ENCODE assay signal across 9 cellular contexts in the genomic region with DNA sequence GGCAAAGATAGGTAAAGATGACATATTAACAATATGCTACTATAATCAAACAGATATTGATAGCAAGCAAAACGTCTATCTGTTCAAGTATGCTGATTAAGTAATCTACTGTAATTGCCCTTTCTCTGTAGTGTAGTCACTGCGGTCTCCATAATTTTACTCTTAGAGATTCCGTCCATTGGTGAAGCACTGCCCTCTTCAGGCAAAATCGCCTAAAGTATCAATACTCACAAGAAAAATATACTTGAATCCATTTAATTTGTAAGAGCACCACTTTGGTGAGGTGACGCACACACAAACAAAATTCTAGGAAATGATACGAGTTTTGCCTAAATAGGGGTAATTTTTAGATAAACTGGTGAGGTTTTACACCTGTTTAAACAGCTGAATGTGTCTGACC.
A peak's percentile ranks its signal among the peaks of the same experiment; 100 is the strongest.
DNase-seq lines count a peak whose midpoint lies in the region; ATAC-seq and TF ChIP-seq lines count a peak whose summit lies in the region.
"Had no signal": no experiment of that assay in that cellular context is flagged by ENCODE, and none has a peak within 500 bp of the region (broad histone marks: within the 10 kb centered on the region; RNA-seq: fewer than 3 reads in every experiment).

No MANE protein-coding gene starts in this region.

- H3K9me3 Mint-ChIP-seq in activated T-cell treated with anti-CD3 and anti-CD28 coated beads, Interleukin-2, amount 50 U/mL, for 72 hours: peaks cover 1 to 4% of the 10 kb centered on the region in 2 donors

- H3K4me3 ChIP-seq in Loucy (ENCODE audit: low read length, poor library complexity, severe bottlenecking) (no peak overlapping the region), astrocyte of the spinal cord (ENCODE audit: low read depth, low read length) (no peak overlapping the region), lung (no peak overlapping the region), ovary (no peak overlapping the region)

- no peak overlapping the region for H3K4me2 ChIP-seq in Loucy (ENCODE audit: low read depth, low read length, poor library complexity, severe bottlenecking)

- no peak overlapping the region for H3K4me3 Mint-ChIP-seq in activated T-cell treated with anti-CD3 and anti-CD28 coated beads, Interleukin-2, amount 50 U/mL, for 72 hours

- intact Hi-C loops in ovary (cut with DNase I): no loop called here

- no peak overlapping the region for H2AFZ ChIP-seq in Loucy (ENCODE audit: low read length)

- H3K36me3 Mint-ChIP-seq in activated T-cell treated with anti-CD3 and anti-CD28 coated beads, Interleukin-2, amount 50 U/mL, for 72 hours (ENCODE audit: insufficient read depth in 2 of 2): peaks cover 0 to 1% of the 10 kb centered on the region in 2 donors

- no peaks in the 10 kb centered on the region for H4K20me1 ChIP-seq in Loucy (ENCODE audit: insufficient read depth, low read length, poor library complexity, severe bottlenecking)

- no peaks in the 10 kb centered on the region for H3K27me3 Mint-ChIP-seq in activated T-cell treated with anti-CD3 and anti-CD28 coated beads, Interleukin-2, amount 50 U/mL, for 72 hours (ENCODE audit: low read depth)

- no peaks in the 10 kb centered on the region for H3F3A ChIP-seq in Loucy (ENCODE audit: low read depth)

- no peaks in the 10 kb centered on the region for H3K4me1 Mint-ChIP-seq in activated T-cell treated with anti-CD3 and anti-CD28 coated beads, Interleukin-2, amount 50 U/mL, for 72 hours (ENCODE audit: low read depth)

- no peak overlapping the region for H3K9ac ChIP-seq in Loucy (ENCODE audit: low read depth, low read length, poor library complexity, severe bottlenecking)

- H3K9me2 ChIP-seq in Loucy (replicated peaks; ENCODE audit: low read depth, low read length): no peaks in the 10 kb centered on the region

- no peak overlapping the region for H3K27ac Mint-ChIP-seq in activated T-cell treated with anti-CD3 and anti-CD28 coated beads, Interleukin-2, amount 50 U/mL, for 72 hours

- no peak for TF ChIP-seq EP300 in ovary (IDR thresholded peaks at IDR 0.05)

- no peak overlapping the region for H3K27ac ChIP-seq in lung (ENCODE audit: low read depth in 1 of 2, low read length in 1 of 2)
- H3K27ac ChIP-seq in ovary: no peak overlapping the region

- TF ChIP-seq CTCF in Loucy (conservative IDR thresholded peaks at IDR 0.05; ENCODE audit: low read length): peak; percentile 47
- peak; percentile 58 for TF ChIP-seq CTCF in astrocyte of the spinal cord (IDR thresholded peaks at IDR 0.05; ENCODE audit: low read depth, low read length)
- TF ChIP-seq CTCF in lung (IDR thresholded peaks at IDR 0.05; ENCODE audit: control extremely low read depth, extremely low read depth): peak; percentile 9
- no peak for TF ChIP-seq CTCF in ovary (IDR thresholded peaks at IDR 0.05)

- H3K36me3 ChIP-seq in Loucy (ENCODE audit: insufficient read depth, low read length): no peaks in the 10 kb centered on the region
- no peaks in the 10 kb centered on the region for H3K36me3 ChIP-seq in lung (ENCODE audit: control insufficient read depth in 2 of 2, insufficient read depth in 2 of 2, low read length in 2 of 2)
- no peaks in the 10 kb centered on the region for H3K36me3 ChIP-seq in ovary

- H3K79me2 ChIP-seq in Loucy (ENCODE audit: insufficient read depth, low read length): no peaks in the 10 kb centered on the region

- no peak for TF ChIP-seq POLR2A in ovary (IDR thresholded peaks at IDR 0.05)

- in situ Hi-C loops in astrocyte of the spinal cord (cut with HindIII; ENCODE audit: low sequenced_read_pairs): no loop called here

- H3K9me3 ChIP-seq in Loucy (ENCODE audit: insufficient read depth, low read depth, low read length): no peaks in the 10 kb centered on the region
- H3K9me3 ChIP-seq in lung (ENCODE audit: control insufficient read depth in 2 of 2, insufficient read depth in 1 of 2, low read length in 1 of 2): peaks cover 0 to 2% of the 10 kb centered on the region in 2 donors
- H3K9me3 ChIP-seq in ovary: no peaks in the 10 kb centered on the region

- 39 to 41% methylated on average over 6 of the region's 6 CpGs for WGBS in lung, 2 donors
- 18 to 28% (median 20%) methylated on average over 6 of the region's 6 CpGs for WGBS in ovary, 3 donors

- no peak for ATAC-seq in lung (ENCODE audit: insufficient read depth, low FRiP score)
- no peak for ATAC-seq in activated T-cell treated with anti-CD3 and anti-CD28 coated beads, Interleukin-2, amount 50 U/mL, for 72 hours (replicated peaks in 1 of 2)
- ATAC-seq: activated CD4-positive, CD25-positive, alpha-beta regulatory T cell treated with anti-CD3 and anti-CD28 coated beads, Interleukin-2, amount 50 U/mL, for 24 hours had no signal

- DNase-seq in D341Med (ENCODE audit: low spot score) (peak; percentile 54), astrocyte of the spinal cord (ENCODE audit: low read depth, low spot score) (peak; percentile 73), lung (ENCODE audit: low spot score) (no peak), ovary (no peak), mesenteric fat pad (ENCODE audit: low spot score) (no peak), NCI-H187 (lab: John Stamatoyannopoulos, UW) (no peak)
- DNase-seq in activated T-cell treated with anti-CD3 and anti-CD28 coated beads, Interleukin-2, amount 50 U/mL, for 72 hours: no peak

- H3K4me1 ChIP-seq in Loucy (ENCODE audit: insufficient read depth, low read length, poor library complexity, severe bottlenecking) (no peaks in the 10 kb centered on the region), lung (ENCODE audit: control insufficient read depth in 2 of 2, insufficient read depth in 2 of 2, low read length in 2 of 2) (no peaks in the 10 kb centered on the region), ovary (ENCODE audit: insufficient read depth) (no peaks in the 10 kb centered on the region)

- H3K27me3 ChIP-seq in Loucy (ENCODE audit: insufficient read depth, low read length, poor library complexity, severe bottlenecking) (no peaks in the 10 kb centered on the region), lung (ENCODE audit: control insufficient read depth, insufficient read depth) (no peaks in the 10 kb centered on the region), ovary (no peaks in the 10 kb centered on the region)

Comparison
In these comparisons a context has a peak if more than half of its experiments do, and no peak if none do; other contexts are left out.
1. DNase-seq: peak in D341Med (single experiment) and astrocyte of the spinal cord (single experiment); none in lung (single experiment), ovary (0 of 5), mesenteric fat pad (single experiment), NCI-H187 (0 of 2) and activated T-cell treated with anti-CD3 and anti-CD28 coated beads, Interleukin-2, amount 50 U/mL, for 72 hours (0 of 2).
2. CTCF ChIP-seq: peak in Loucy (single experiment), astrocyte of the spinal cord (single experiment) and lung (single experiment); none in ovary (0 of 3).